ENCODE assay signal across 8 cellular contexts in the genomic region with DNA sequence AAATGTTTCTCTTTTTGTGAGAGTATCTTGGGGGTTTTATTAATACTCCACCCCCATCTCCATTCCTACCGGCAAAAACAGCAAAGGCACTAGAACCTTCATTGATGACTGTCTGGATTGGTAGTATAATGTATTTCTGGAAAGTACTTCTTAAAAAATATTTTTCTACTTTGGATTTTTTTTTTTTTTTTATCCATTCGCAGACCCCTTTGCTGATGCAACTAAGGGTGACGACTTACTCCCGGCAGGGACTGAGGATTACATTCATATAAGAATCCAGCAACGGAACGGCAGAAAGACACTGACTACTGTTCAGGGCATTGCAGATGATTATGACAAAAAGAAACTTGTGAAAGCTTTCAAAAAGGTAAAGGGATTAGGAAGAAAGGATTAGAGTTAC. TPM values are rescaled to one million over a fixed set of nuclear protein-coding genes. Genes with fewer than 3 reads are reported as not detected.
DNase-seq lines count a peak whose midpoint lies in the region; ATAC-seq and TF ChIP-seq lines count a peak whose summit lies in the region.

No MANE protein-coding gene starts in this region.

- peak overlapping the region; percentile 85 for H3K27ac ChIP-seq in mammary epithelial cell (ENCODE audit: insufficient read depth, low read depth, low read length)
- H3K27ac ChIP-seq in mesendoderm (ENCODE audit: low read depth, low read length): no peak overlapping the region
- H3K27ac ChIP-seq in vagina: peak overlapping the region; percentile 90

- H3K4me3 Mint-ChIP-seq in IgD-negative memory B cell: peak overlapping the region; percentile 100

- no peak for TF ChIP-seq POLR2A in vagina (IDR thresholded peaks at IDR 0.05)

- BruUV-seq in mammary epithelial cell (replicated peaks; lab: Mats Ljungman, UMichigan): no TSS peak

- H2BK120ac ChIP-seq in mesendoderm (ENCODE audit: low read depth, low read length): no peak overlapping the region

- no peaks in the 10 kb centered on the region for H3K9me3 Mint-ChIP-seq in IgD-negative memory B cell

- peak overlapping the region; percentile 99 to 100 (median 99) for H3K27ac Mint-ChIP-seq in IgD-negative memory B cell

- H3K4me1 ChIP-seq in mammary epithelial cell (ENCODE audit: insufficient read depth, low read length) (peaks cover 7% of the 10 kb centered on the region), mesendoderm (ENCODE audit: control insufficient read depth, low read depth, low read length) (no peaks in the 10 kb centered on the region), vagina (peaks cover 33% of the 10 kb centered on the region)

- dilution Hi-C loops in mammary epithelial cell (cut with HindIII; ENCODE audit: low sequenced_read_pairs): loop anchor here (25.0 kb wide), 1 partner anchor 98 kb away; no protein-coding TSS in a partner anchor

- H3K27me3 Mint-ChIP-seq in IgD-negative memory B cell: no peaks in the 10 kb centered on the region

- CTCF ChIA-PET in mammary epithelial cell (lab: Charles Lee; ENCODE audit: low non-redundant PET): no interaction called here

- H3K4me2 ChIP-seq in mammary epithelial cell (ENCODE audit: insufficient read depth, low read depth, low read length): peak overlapping the region; percentile 77
- peak overlapping the region; percentile 8 for H3K4me2 ChIP-seq in mesendoderm (ENCODE audit: low read length)

- peak overlapping the region; percentile 12 for H2AFZ ChIP-seq in mammary epithelial cell (ENCODE audit: low read depth, low read length)

- no peaks in the 10 kb centered on the region for H3K9me3 ChIP-seq in mammary epithelial cell (replicated peaks; ENCODE audit: insufficient read depth, low read length)
- H3K9me3 ChIP-seq in vagina: no peaks in the 10 kb centered on the region

- H2BK5ac ChIP-seq in mesendoderm (ENCODE audit: low read length): no peak overlapping the region

- no peak overlapping the region for H4K8ac ChIP-seq in mesendoderm (ENCODE audit: low read depth, low read length)

- peak overlapping the region; percentile 72 for H3K56ac ChIP-seq in mesendoderm (ENCODE audit: low read length)

- H3K79me1 ChIP-seq in mesendoderm (ENCODE audit: low read length): no peaks in the 10 kb centered on the region

- ATAC-seq in omental fat pad (ENCODE audit: low FRiP score): no peak

- in situ Hi-C loops in mammary epithelial cell (cut with MboI; ENCODE audit: low sequenced_read_pairs in 2 of 2): loop anchor here in 1 of 2 donors (5.0 kb wide), 1 partner anchor 113 kb away; no protein-coding TSS in a partner anchor
- in situ Hi-C loops in ACHN (cut with HindIII; ENCODE audit: low pct_ligation_motif_present, low pct_unique_long_range_greater_than_20kb, low sequenced_read_pairs): loop anchor here (25.0 kb wide), 1 partner anchor 123 kb away; no protein-coding TSS in a partner anchor

- H2BK15ac ChIP-seq in mesendoderm (replicated peaks; ENCODE audit: low read depth): no peak overlapping the region

- H3K36me3 Mint-ChIP-seq in IgD-negative memory B cell: no peaks in the 10 kb centered on the region

- H3K27me3 ChIP-seq in mammary epithelial cell (ENCODE audit: insufficient read depth, low read length): no peaks in the 10 kb centered on the region
- no peaks in the 10 kb centered on the region for H3K27me3 ChIP-seq in mesendoderm (ENCODE audit: insufficient read depth, low read length, poor library complexity)
- H3K27me3 ChIP-seq in vagina: no peaks in the 10 kb centered on the region

- DNase-seq in AG09309 (ENCODE audit: low read depth) (no peak), mammary epithelial cell (no peak), mesendoderm (no peak), vagina (ENCODE audit: extremely low spot score in 2 of 2) (no peak), D341Med (ENCODE audit: low spot score) (no peak), omental fat pad (ENCODE audit: low spot score) (no peak), ACHN (no peak)

- intact Hi-C loops in mammary epithelial cell (cut with micrococcal nuclease) (loop anchor here (10.0 kb wide), 3 partner anchors 316 to 766 kb away; no protein-coding TSS in a partner anchor), vagina (cut with DNase I) (no loop called here)

- H2AK5ac ChIP-seq in mesendoderm (ENCODE audit: low read length): no peak overlapping the region

- H3K4me3 ChIP-seq in AG09309 (ENCODE audit: control insufficient read depth, low read depth, low read length): peak overlapping the region; percentile 94
- peak overlapping the region; percentile 70 to 100 (median 90) for H3K4me3 ChIP-seq in mammary epithelial cell (replicated peaks in 1 of 3; ENCODE audit: insufficient read depth in 1 of 3, low read depth in 2 of 3, low read length in 3 of 3)
- H3K4me3 ChIP-seq in mesendoderm (ENCODE audit: low read length): peak overlapping the region; percentile 83
- peak overlapping the region; percentile 68 to 71 for H3K4me3 ChIP-seq in vagina

- no peak for TF ChIP-seq CTCF in AG09309 (IDR thresholded peaks at IDR 0.05; ENCODE audit: control insufficient read depth, insufficient read depth, low read depth, low read length, missing control alignments)
- no peak for TF ChIP-seq CTCF in mammary epithelial cell (conservative IDR thresholded peaks at IDR 0.05 in 1 of 2, IDR thresholded peaks at IDR 0.05 in 1 of 2; ENCODE audit: extremely low read depth in 1 of 2, insufficient read depth in 1 of 2, low read depth in 1 of 2, low read length in 2 of 2)
- no peak for TF ChIP-seq CTCF in vagina (IDR thresholded peaks at IDR 0.05)
- no peak for TF ChIP-seq CTCF in omental fat pad (IDR thresholded peaks at IDR 0.05)

- H3K23ac ChIP-seq in mesendoderm (ENCODE audit: low read length): no peak overlapping the region

- H3K9ac ChIP-seq in mammary epithelial cell (ENCODE audit: insufficient read depth, low read length): peak overlapping the region; percentile 88
- H3K9ac ChIP-seq in mesendoderm (ENCODE audit: low read length): peak overlapping the region; percentile 81

- H3K4me1 Mint-ChIP-seq in IgD-negative memory B cell: peaks cover 7 to 37% (median 19%) of the 10 kb centered on the region in 3 donors

- no peak overlapping the region for H3K4ac ChIP-seq in mesendoderm (ENCODE audit: low read depth, low read length)

- WGBS in mammary epithelial cell (ENCODE audit: low coverage, missing lambda C conversion rate): 0% methylated on average over 5 of the region's 6 CpGs
- WGBS in mesendoderm (ENCODE audit: extremely low coverage, insufficient coverage, low lambda C conversion rate): no CpG with 5 or more reads among the region's 6 CpGs

- H3K79me2 ChIP-seq in mammary epithelial cell (ENCODE audit: insufficient read depth, low read length) (peaks cover 22% of the 10 kb centered on the region), mesendoderm (ENCODE audit: control insufficient read depth, insufficient read depth, low read length) (peaks cover 13% of the 10 kb centered on the region)

- no peak overlapping the region for H4K5ac ChIP-seq in mesendoderm (ENCODE audit: low read length)

- H3K18ac ChIP-seq in mesendoderm (ENCODE audit: low read length): no peak overlapping the region

- H3K36me3 ChIP-seq in mammary epithelial cell (ENCODE audit: insufficient read depth, low read length) (peaks cover 5% of the 10 kb centered on the region), mesendoderm (ENCODE audit: control insufficient read depth, insufficient read depth, low read length) (peaks cover 3% of the 10 kb centered on the region), vagina (peaks cover 0 to 28% of the 10 kb centered on the region in 2 donors)

- no peaks in the 10 kb centered on the region for H4K20me1 ChIP-seq in mammary epithelial cell (ENCODE audit: insufficient read depth, low read length)

RNA-seq across cellular contexts. Expression of a gene that starts 1.2 kb away (rescaled TPM):
- polyA plus RNA-seq in IgD-negative memory B cell (84.0 TPM), mammary epithelial cell (13.1 TPM)
- total RNA-seq in mammary epithelial cell (10 to 100 TPM; 11.5 to 43.0 TPM), vagina (18.9 TPM), omental fat pad (10 to 100 TPM; 27.4 to 45.6 (median 38.1) TPM)
- polyA minus RNA-seq in mammary epithelial cell: 7.9 TPM
- polyA plus RNA-seq in mesendoderm (2013, experiment 1 of 2): 109 TPM
- 108 TPM for polyA plus RNA-seq in mesendoderm (2013, experiment 2 of 2)
